Comparison of ENCODE assay signal across 20 cellular contexts in the genomic region with DNA sequence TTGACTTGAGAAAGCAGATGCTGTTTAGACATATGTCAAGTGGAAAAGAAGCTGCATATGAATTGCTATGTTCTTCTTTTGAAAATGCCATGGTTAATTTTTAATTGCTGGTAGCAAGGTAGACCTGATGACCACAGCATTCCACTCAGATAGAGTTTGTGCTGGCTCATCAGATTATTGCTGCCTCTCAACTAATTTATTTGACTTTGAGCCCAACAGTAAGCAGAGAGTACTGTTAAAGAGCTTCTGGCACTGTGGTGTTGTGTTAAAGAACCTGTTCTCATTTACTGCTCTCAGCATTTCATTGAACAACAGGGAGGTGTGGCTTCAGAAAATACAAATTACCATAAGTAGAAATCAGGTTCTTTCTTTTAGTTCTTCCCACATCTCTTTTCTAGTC.
A peak's percentile ranks its signal among the peaks of the same experiment; 100 is the strongest.
DNase-seq lines count a peak whose midpoint lies in the region; ATAC-seq, FAIRE-seq and TF ChIP-seq lines count a peak whose summit lies in the region.
"Had no signal": no experiment of that assay in that cellular context is flagged by ENCODE, and none has a peak within 500 bp of the region (broad histone marks: within the 10 kb centered on the region; RNA-seq: fewer than 3 reads in every experiment).

No MANE protein-coding gene starts in this region.

- H3K27ac ChIP-seq in H9 (ENCODE audit: insufficient read length, low read depth, low read length) (no peak overlapping the region), iPS-18a (ENCODE audit: low read length) (peak overlapping the region; percentile 15), pancreas (peak overlapping the region in 1 of 4 donors; percentile 53), trophoblast cell (ENCODE audit: low read depth, low read length) (no peak overlapping the region), caudate nucleus (ENCODE audit: low read depth, low read length) (no peak overlapping the region)
- H3K27ac ChIP-seq: left lung, testis had no signal

- no peak overlapping the region for H3K18ac ChIP-seq in H9 (ENCODE audit: insufficient read length, low read depth, low read length)
- H3K18ac ChIP-seq in trophoblast cell (ENCODE audit: low read length): no peak overlapping the region

- H3K56ac ChIP-seq in H9 (ENCODE audit: insufficient read length, low read depth, low read length): no peak overlapping the region

- H3K36me3 ChIP-seq in iPS-18a (ENCODE audit: control insufficient read depth, low read depth, low read length) (no peaks in the 10 kb centered on the region), pancreas (no peaks in the 10 kb centered on the region), trophoblast cell (ENCODE audit: control insufficient read depth in 1 of 2, insufficient read depth in 2 of 2, low read length in 2 of 2) (no peaks in the 10 kb centered on the region)
- H3K36me3 ChIP-seq: left lung had no signal

- no peaks in the 10 kb centered on the region for H3K27me3 Mint-ChIP-seq in H9 (ENCODE audit: low read depth)
- no peaks in the 10 kb centered on the region for H3K27me3 Mint-ChIP-seq in WTC11 (ENCODE audit: low read depth)
- H3K27me3 Mint-ChIP-seq: T-helper 17 cell had no signal

- H4K8ac ChIP-seq in H9 (replicated peaks; ENCODE audit: insufficient read length, low read depth, low read length) (no peak overlapping the region), trophoblast cell (ENCODE audit: low read depth, low read length) (no peak overlapping the region)

- H4K20me1 ChIP-seq in H9 (ENCODE audit: control insufficient read depth, insufficient read depth, insufficient read length): no peaks in the 10 kb centered on the region

- H3K4me3 Mint-ChIP-seq in H9 (no peak overlapping the region; a peak in 1 of 5 replicates), WTC11 (no peak overlapping the region)
- H3K4me3 Mint-ChIP-seq: effector memory CD8-positive, alpha-beta T cell; T-helper 17 cell had no signal

- H2BK5ac ChIP-seq in H9 (ENCODE audit: insufficient read length, low read length) (no peak overlapping the region), trophoblast cell (ENCODE audit: low read depth, low read length, poor library complexity) (no peak overlapping the region)

- POLR2A ChIA-PET in WTC11 (lab: Charles Lee): no interaction called here

- H2BK20ac ChIP-seq in H9 (ENCODE audit: low read depth, low read length, poor library complexity, severe bottlenecking): no peak overlapping the region

- H3K27ac Mint-ChIP-seq in H9: peak overlapping the region in 2 of 3 experiments; percentile 28 to 90; a peak in 4 of 7 replicates
- H3K27ac Mint-ChIP-seq in WTC11: 0 out of 2 replicates have a peak overlapping the region, but pooled peaks have one; percentile 16
- H3K27ac Mint-ChIP-seq: activated T-helper 2 cell treated with anti-CD3 and anti-CD28 coated beads, Interferon-gamma antibody, Interleukin-2, Interleukin-4, amounts not matched to agents 10 μg/mL and 5 μg/mL and 100 μg/mL, durations not matched to agents 14 hours and 24 hours and 36 hours; effector memory CD8-positive, alpha-beta T cell; T-helper 17 cell had no signal

- intact Hi-C loops in pancreas (cut with DNase I): no loop called here

- H3K23me2 ChIP-seq in H9 (ENCODE audit: insufficient read length, low read depth, low read length, poor library complexity, severe bottlenecking): no peaks in the 10 kb centered on the region

- no peak for DNase-seq in H9
- no peak for DNase-seq in WTC11 (ENCODE audit: low spot score)
- DNase-seq in pancreas: no peak
- no peak for DNase-seq in trophoblast cell
- DNase-seq in caudate nucleus (lab: John Stamatoyannopoulos, UW): no peak
- DNase-seq: activated CD4-positive, CD25-positive, alpha-beta regulatory T cell; AML-193; Caco-2; effector memory CD8-positive, alpha-beta T cell; GF-D8; left lung; NCI-H1092; posterior cingulate gyrus; T-helper 17 cell; testis had no signal

- peaks cover 41 to 47% of the 10 kb centered on the region in 2 experiments for H3K4me1 Mint-ChIP-seq in H9
- H3K4me1 Mint-ChIP-seq in WTC11: peaks cover 58% of the 10 kb centered on the region
- H3K4me1 Mint-ChIP-seq: T-helper 17 cell had no signal

- no peaks in the 10 kb centered on the region for H3K9me3 ChIP-seq in H9 (ENCODE audit: control insufficient read depth, low read depth, low read length)
- H3K9me3 ChIP-seq in iPS-18a (ENCODE audit: control insufficient read depth, low read depth, low read length): no peaks in the 10 kb centered on the region
- no peaks in the 10 kb centered on the region for H3K9me3 ChIP-seq in pancreas
- no peaks in the 10 kb centered on the region for H3K9me3 ChIP-seq in trophoblast cell (ENCODE audit: insufficient read depth, low read depth, low read length)
- H3K9me3 ChIP-seq: Caco-2, testis had no signal

- H4K91ac ChIP-seq in H9 (ENCODE audit: insufficient read length, low read depth, low read length) (no peak overlapping the region), trophoblast cell (ENCODE audit: low read depth, low read length) (no peak overlapping the region)

- no peaks in the 10 kb centered on the region for H3K79me2 ChIP-seq in H9 (ENCODE audit: insufficient read depth, low read length)
- no peaks in the 10 kb centered on the region for H3K79me2 ChIP-seq in trophoblast cell (ENCODE audit: control insufficient read depth, insufficient read depth, low read length, poor library complexity)

- TF ChIP-seq CTCF in H9 (conservative IDR thresholded peaks at IDR 0.05) (no peak), WTC11 (IDR thresholded peaks at IDR 0.05) (no peak), pancreas (IDR thresholded peaks at IDR 0.05) (no peak)

- no peaks in the 10 kb centered on the region for H3K79me1 ChIP-seq in H9 (ENCODE audit: insufficient read depth, low read depth, low read length, poor library complexity, severe bottlenecking)
- H3K79me1 ChIP-seq in trophoblast cell (ENCODE audit: low read length): peaks cover 4% of the 10 kb centered on the region

- H4K12ac ChIP-seq in trophoblast cell (ENCODE audit: low read depth, low read length): no peak overlapping the region

- H3K27me3 ChIP-seq in H9 (ENCODE audit: insufficient read depth, low read length) (no peaks in the 10 kb centered on the region), iPS-18a (ENCODE audit: control insufficient read depth, insufficient read depth, low read length) (no peaks in the 10 kb centered on the region), pancreas (no peaks in the 10 kb centered on the region), trophoblast cell (ENCODE audit: insufficient read depth, low read length) (no peaks in the 10 kb centered on the region)
- H3K27me3 ChIP-seq: left lung, testis had no signal

- H2AK5ac ChIP-seq in H9 (ENCODE audit: insufficient read length, low read length) (no peak overlapping the region), trophoblast cell (ENCODE audit: low read length) (no peak overlapping the region)

- H3K4me3 ChIP-seq in iPS-18a (ENCODE audit: low read length) (no peak overlapping the region), pancreas (no peak overlapping the region), trophoblast cell (ENCODE audit: low read depth, low read length) (no peak overlapping the region)
- H3K4me3 ChIP-seq: left lung, testis had no signal

- peak; percentile 24 for ATAC-seq in WTC11
- peak; percentile 48 to 84 (median 78) for ATAC-seq in pancreas
- no peak for ATAC-seq in GM21717 (IDR thresholded peaks at IDR 0.05; ENCODE audit: unreplicated experiment)
- ATAC-seq in GM21447 (IDR thresholded peaks at IDR 0.05; ENCODE audit: unreplicated experiment): no peak
- ATAC-seq: effector memory CD8-positive, alpha-beta T cell; T-helper 17 cell had no signal

- CTCF ChIA-PET in WTC11 (lab: Charles Lee): no interaction called here

- no peak for FAIRE-seq in pancreas (lab: Jason Lieb, UNC)
- FAIRE-seq: GM12891 had no signal

- no peaks in the 10 kb centered on the region; the same call in 1 of the 2 replicates for H3K4me1 ChIP-seq in H9 (ENCODE audit: insufficient read depth, low read length)
- H3K4me1 ChIP-seq in iPS-18a (ENCODE audit: control insufficient read depth, low read depth, low read length): peaks cover 22% of the 10 kb centered on the region
- H3K4me1 ChIP-seq in pancreas: peaks cover 0 to 7% (median 3%) of the 10 kb centered on the region in 3 donors
- no peaks in the 10 kb centered on the region for H3K4me1 ChIP-seq in trophoblast cell (ENCODE audit: control insufficient read depth in 1 of 2, insufficient read depth in 2 of 2, low read length in 2 of 2)
- H3K4me1 ChIP-seq: Caco-2, left lung, testis had no signal

- H4K5ac ChIP-seq in H9 (ENCODE audit: insufficient read length, low read depth, low read length): no peak overlapping the region

- H3K4me2 ChIP-seq in H9 (ENCODE audit: insufficient read depth, insufficient read length, low read length): no peak overlapping the region
- H3K4me2 ChIP-seq in trophoblast cell (ENCODE audit: low read length): no peak overlapping the region

- H3K4ac ChIP-seq in H9 (ENCODE audit: low read depth, low read length): no peak overlapping the region
- no peak overlapping the region for H3K4ac ChIP-seq in trophoblast cell (ENCODE audit: low read depth, low read length)

- no peak overlapping the region for H3T11ph ChIP-seq in H9 (ENCODE audit: low read length)

- H3K23ac ChIP-seq in H9 (ENCODE audit: insufficient read length, low read depth, low read length): no peak overlapping the region
- no peak overlapping the region for H3K23ac ChIP-seq in trophoblast cell (ENCODE audit: low read length)

- H2BK120ac ChIP-seq in H9 (ENCODE audit: low read depth, low read length, poor library complexity, severe bottlenecking) (no peak overlapping the region), trophoblast cell (ENCODE audit: insufficient read depth, low read length, poor library complexity) (no peak overlapping the region)

- H3K9me3 Mint-ChIP-seq in H9: peaks cover 8 to 13% of the 10 kb centered on the region in 2 experiments
- peaks cover 31% of the 10 kb centered on the region for H3K9me3 Mint-ChIP-seq in WTC11
- H3K9me3 Mint-ChIP-seq: activated T-helper 2 cell treated with anti-CD3 and anti-CD28 coated beads, Interferon-gamma antibody, Interleukin-2, Interleukin-4, amounts not matched to agents 10 μg/mL and 5 μg/mL and 100 μg/mL, durations not matched to agents 14 hours and 24 hours and 36 hours; effector memory CD8-positive, alpha-beta T cell had no signal

- H3K14ac ChIP-seq in H9 (ENCODE audit: insufficient read depth, low read length): no peak overlapping the region
- no peak overlapping the region for H3K14ac ChIP-seq in trophoblast cell (ENCODE audit: low read length)

- peaks cover 11 to 32% (median 21%) of the 10 kb centered on the region in 3 experiments for H3K36me3 Mint-ChIP-seq in H9 (ENCODE audit: insufficient read depth in 1 of 3, low read depth in 3 of 3)
- H3K36me3 Mint-ChIP-seq in WTC11: peaks cover 32% of the 10 kb centered on the region

- no peak overlapping the region for H2AFZ ChIP-seq in H9 (ENCODE audit: low read length)
- no peak overlapping the region for H2AFZ ChIP-seq in trophoblast cell (ENCODE audit: insufficient read depth, low read length, poor library complexity)

- H2BK15ac ChIP-seq in H9 (ENCODE audit: low read depth, low read length): no peak overlapping the region

- H2BK12ac ChIP-seq in H9 (ENCODE audit: insufficient read length, low read depth, low read length) (no peak overlapping the region), trophoblast cell (ENCODE audit: low read length) (no peak overlapping the region)

- no peak overlapping the region for H3K9ac ChIP-seq in H9 (ENCODE audit: extremely low read depth, insufficient read length, low read length)
- H3K9ac ChIP-seq in iPS-18a (ENCODE audit: low read length): no peak overlapping the region
- H3K9ac ChIP-seq in trophoblast cell (ENCODE audit: low read length): no peak overlapping the region

Comparison
In these comparisons a context has a peak if more than half of its experiments do, and no peak if none do; other contexts are left out.
1. ATAC-seq: peak in WTC11 (single experiment) and pancreas (4 of 4); none in GM21717 (single experiment) and GM21447 (single experiment).